In the genomic region with DNA sequence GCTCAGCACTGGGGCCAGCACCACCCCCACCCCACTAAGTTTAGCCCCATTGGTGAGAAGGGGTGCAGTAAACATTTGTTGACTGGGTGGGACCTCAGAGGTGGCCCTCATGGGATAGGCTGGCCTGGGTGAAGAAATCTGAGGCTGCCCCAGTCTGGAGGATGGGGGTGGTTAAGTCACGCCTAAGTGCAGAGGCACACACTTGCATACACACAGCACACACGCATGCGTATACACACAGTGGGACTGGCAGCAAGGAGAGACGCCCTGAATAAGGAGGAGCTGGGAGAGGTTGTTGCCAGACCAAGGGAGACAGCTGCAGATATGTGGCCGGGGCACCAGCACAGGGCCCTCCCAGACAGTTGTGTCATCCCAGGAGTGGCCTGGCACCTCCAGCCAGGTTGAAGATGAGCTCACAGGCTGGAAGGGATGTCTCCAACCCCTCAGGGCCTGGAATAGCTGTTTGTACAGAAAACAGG, we compare ENCODE assay signal across 1 cellular context.
TF ChIP-seq lines count a peak whose summit lies in the region.

No MANE protein-coding gene starts in this region.

TF ChIP-seq in GM23338, 12 proteins besides CTCF, POLR2A, EP300 and RAD21 (continued from another document):
- TF ChIP-seq, protein P1, sequence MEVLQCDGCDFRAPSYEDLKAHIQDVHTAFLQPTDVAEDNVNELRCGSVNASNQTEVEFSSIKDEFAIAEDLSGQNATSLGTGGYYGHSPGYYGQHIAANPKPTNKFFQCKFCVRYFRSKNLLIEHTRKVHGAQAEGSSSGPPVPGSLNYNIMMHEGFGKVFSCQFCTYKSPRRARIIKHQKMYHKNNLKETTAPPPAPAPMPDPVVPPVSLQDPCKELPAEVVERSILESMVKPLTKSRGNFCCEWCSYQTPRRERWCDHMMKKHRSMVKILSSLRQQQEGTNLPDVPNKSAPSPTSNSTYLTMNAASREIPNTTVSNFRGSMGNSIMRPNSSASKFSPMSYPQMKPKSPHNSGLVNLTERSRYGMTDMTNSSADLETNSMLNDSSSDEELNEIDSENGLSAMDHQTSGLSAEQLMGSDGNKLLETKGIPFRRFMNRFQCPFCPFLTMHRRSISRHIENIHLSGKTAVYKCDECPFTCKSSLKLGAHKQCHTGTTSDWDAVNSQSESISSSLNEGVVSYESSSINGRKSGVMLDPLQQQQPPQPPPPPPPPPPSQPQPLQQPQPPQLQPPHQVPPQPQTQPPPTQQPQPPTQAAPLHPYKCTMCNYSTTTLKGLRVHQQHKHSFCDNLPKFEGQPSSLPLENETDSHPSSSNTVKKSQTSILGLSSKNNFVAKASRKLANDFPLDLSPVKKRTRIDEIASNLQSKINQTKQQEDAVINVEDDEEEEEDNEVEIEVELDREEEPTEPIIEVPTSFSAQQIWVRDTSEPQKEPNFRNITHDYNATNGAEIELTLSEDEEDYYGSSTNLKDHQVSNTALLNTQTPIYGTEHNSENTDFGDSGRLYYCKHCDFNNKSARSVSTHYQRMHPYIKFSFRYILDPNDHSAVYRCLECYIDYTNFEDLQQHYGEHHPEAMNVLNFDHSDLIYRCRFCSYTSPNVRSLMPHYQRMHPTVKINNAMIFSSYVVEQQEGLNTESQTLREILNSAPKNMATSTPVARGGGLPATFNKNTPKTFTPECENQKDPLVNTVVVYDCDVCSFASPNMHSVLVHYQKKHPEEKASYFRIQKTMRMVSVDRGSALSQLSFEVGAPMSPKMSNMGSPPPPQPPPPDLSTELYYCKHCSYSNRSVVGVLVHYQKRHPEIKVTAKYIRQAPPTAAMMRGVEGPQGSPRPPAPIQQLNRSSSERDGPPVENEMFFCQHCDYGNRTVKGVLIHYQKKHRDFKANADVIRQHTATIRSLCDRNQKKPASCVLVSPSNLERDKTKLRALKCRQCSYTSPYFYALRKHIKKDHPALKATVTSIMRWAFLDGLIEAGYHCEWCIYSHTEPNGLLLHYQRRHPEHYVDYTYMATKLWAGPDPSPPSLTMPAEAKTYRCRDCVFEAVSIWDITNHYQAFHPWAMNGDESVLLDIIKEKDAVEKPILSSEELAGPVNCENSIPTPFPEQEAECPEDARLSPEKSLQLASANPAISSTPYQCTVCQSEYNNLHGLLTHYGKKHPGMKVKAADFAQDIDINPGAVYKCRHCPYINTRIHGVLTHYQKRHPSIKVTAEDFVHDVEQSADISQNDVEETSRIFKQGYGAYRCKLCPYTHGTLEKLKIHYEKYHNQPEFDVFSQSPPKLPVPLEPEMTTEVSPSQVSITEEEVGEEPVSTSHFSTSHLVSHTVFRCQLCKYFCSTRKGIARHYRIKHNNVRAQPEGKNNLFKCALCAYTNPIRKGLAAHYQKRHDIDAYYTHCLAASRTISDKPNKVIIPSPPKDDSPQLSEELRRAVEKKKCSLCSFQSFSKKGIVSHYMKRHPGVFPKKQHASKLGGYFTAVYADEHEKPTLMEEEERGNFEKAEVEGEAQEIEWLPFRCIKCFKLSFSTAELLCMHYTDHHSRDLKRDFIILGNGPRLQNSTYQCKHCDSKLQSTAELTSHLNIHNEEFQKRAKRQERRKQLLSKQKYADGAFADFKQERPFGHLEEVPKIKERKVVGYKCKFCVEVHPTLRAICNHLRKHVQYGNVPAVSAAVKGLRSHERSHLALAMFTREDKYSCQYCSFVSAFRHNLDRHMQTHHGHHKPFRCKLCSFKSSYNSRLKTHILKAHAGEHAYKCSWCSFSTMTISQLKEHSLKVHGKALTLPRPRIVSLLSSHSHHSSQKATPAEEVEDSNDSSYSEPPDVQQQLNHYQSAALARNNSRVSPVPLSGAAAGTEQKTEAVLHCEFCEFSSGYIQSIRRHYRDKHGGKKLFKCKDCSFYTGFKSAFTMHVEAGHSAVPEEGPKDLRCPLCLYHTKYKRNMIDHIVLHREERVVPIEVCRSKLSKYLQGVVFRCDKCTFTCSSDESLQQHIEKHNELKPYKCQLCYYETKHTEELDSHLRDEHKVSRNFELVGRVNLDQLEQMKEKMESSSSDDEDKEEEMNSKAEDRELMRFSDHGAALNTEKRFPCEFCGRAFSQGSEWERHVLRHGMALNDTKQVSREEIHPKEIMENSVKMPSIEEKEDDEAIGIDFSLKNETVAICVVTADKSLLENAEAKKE (CRISPR knock-in tag; IDR thresholded peaks at IDR 0.05): no peak
- TF ChIP-seq EZH2 (IDR thresholded peaks at IDR 0.05; ENCODE audit: low read depth, unreplicated experiment): no peak
- TF ChIP-seq POLR2AphosphoS5 (IDR thresholded peaks at IDR 0.05; ENCODE audit: low read depth): peak; percentile 54; the same call in 1 of the 2 replicates
- TF ChIP-seq NANOG (IDR thresholded peaks at IDR 0.05; ENCODE audit: borderline replicate concordance): no peak
- TF ChIP-seq, protein P2, sequence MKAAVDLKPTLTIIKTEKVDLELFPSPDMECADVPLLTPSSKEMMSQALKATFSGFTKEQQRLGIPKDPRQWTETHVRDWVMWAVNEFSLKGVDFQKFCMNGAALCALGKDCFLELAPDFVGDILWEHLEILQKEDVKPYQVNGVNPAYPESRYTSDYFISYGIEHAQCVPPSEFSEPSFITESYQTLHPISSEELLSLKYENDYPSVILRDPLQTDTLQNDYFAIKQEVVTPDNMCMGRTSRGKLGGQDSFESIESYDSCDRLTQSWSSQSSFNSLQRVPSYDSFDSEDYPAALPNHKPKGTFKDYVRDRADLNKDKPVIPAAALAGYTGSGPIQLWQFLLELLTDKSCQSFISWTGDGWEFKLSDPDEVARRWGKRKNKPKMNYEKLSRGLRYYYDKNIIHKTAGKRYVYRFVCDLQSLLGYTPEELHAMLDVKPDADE (IDR thresholded peaks at IDR 0.05): 0 out of 2 replicates have a peak, but pooled peaks have one; percentile 3
- TF ChIP-seq ZNF114 (CRISPR knock-in tag; IDR thresholded peaks at IDR 0.05): no peak
TF ChIP-seq in GM23338: peak in this region for 3.
